21 cellular contexts compared by ENCODE assay signal in the genomic region with DNA sequence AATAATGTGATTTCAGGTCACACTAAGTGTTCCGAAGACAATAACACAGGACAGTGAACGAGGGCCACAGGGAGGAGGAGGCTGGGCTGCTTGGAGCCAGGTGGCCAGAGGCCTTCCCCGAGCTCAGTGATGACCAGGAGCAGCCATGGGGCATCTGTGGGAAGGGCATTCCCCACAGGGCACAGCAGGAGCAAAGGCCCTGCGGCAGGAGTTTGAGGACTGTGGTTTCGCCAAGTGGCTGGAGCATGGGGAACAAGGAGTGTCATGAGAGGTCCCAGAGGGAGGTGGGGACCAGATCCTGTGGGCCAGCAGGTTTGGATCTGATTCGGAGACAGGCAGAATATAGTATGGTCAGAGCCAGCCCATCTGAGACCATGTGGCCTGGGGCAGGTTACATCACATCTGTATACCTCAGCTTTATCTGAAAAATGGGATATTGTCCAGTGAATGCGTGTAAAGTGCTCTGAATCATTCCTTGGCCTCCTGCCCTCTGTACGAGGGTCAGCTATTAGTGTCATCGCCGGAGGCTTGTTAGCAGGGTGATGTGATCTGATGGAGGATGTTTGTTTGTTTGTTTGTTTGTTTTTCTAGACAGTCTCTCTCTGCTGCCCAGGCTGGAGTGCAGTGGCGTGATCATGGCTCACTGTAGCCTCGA.
DNase-seq lines count a peak whose midpoint lies in the region; ATAC-seq and TF ChIP-seq lines count a peak whose summit lies in the region.
"Had no signal": no experiment of that assay in that cellular context is flagged by ENCODE, and none has a peak within 500 bp of the region (broad histone marks: within the 10 kb centered on the region; RNA-seq: fewer than 3 reads in every experiment).

No MANE protein-coding gene starts in this region.

- ATAC-seq in IMR-90 (ENCODE audit: low read depth) (no peak), body of pancreas (no peak)
- ATAC-seq: foreskin keratinocyte; GM12878; lower lobe of right lung; psoas muscle; stimulated activated naive B cell treated with anti-CD40 and anti-IgM and Interleukin-4, amounts not matched to agents 10 μg/mL and 1 μg/mL and 100 μg/mL, for 72 hours had no signal

- dilution Hi-C loops in IMR-90 (cut with HindIII; ENCODE audit: low sequenced_read_pairs, unreplicated experiment) = no loop called here

- no peak overlapping the region for H2AK5ac ChIP-seq in IMR-90 (ENCODE audit: low read depth, low read length)

- POLR2A ChIA-PET in IMR-90 (lab: Charles Lee; ENCODE audit: unreplicated experiment) = no interaction called here

- DNase-seq in Daoy (ENCODE audit: low read depth) = peak; percentile 36
- DNase-seq in IMR-90 = peak; percentile 53
- peak; percentile 74 for DNase-seq in amniotic epithelial cell (ENCODE audit: low read depth)
- peak; percentile 23 for DNase-seq in fibroblast of the conjunctiva (ENCODE audit: low read depth)
- DNase-seq in glutamatergic neuron = no peak
- DNase-seq in NCI-H1105 (lab: John Stamatoyannopoulos, UW) = no peak
- DNase-seq in body of pancreas = no peak
- no peak for DNase-seq in OCI-M2 (lab: John Stamatoyannopoulos, UW; ENCODE audit: unreplicated experiment)
- DNase-seq: ACHN; activated naive CD4-positive, alpha-beta T cell treated with anti-CD3 and anti-CD28 coated beads for 36 hours; CD4-positive, CD25-positive, alpha-beta regulatory T cell; foreskin keratinocyte; lower lobe of right lung; NCI-H526; SHP77 treated with DMSO at 0.1 percent for 48 hours; stimulated activated CD4-positive, alpha-beta T cell treated with anti-CD3 and anti-CD28 coated beads, Interleukin-1b, Interleukin-23, amount 100 ng/mL, for 48 hours; stimulated activated naive B cell treated with anti-CD40 and anti-IgM and Interleukin-4, amounts not matched to agents 10 μg/mL and 1 μg/mL and 100 μg/mL, for 72 hours had no signal

- intact Hi-C loops in IMR-90 (cut with micrococcal nuclease) = no loop called here
- intact Hi-C loops in body of pancreas (cut with DNase I) = no loop called here

- in situ Hi-C loops in IMR-90 (cut with MboI; ENCODE audit: low sequenced_read_pairs) = no loop called here

- TF ChIP-seq POLR2A in IMR-90 (IDR thresholded peaks at IDR 0.05; ENCODE audit: low read depth, low read length) (no peak), body of pancreas (IDR thresholded peaks at IDR 0.05) (no peak)

- no peak overlapping the region for H2BK20ac ChIP-seq in IMR-90 (ENCODE audit: low read depth, low read length)

- no peak overlapping the region for H3K4me3 Mint-ChIP-seq in glutamatergic neuron (ENCODE audit: unreplicated experiment)
- H3K4me3 Mint-ChIP-seq: activated naive CD4-positive, alpha-beta T cell treated with anti-CD3 and anti-CD28 coated beads for 36 hours; CD4-positive, CD25-positive, alpha-beta regulatory T cell; stimulated activated naive B cell treated with anti-CD40 and anti-IgM and Interleukin-4, amounts not matched to agents 10 μg/mL and 1 μg/mL and 100 μg/mL, for 72 hours had no signal

- H3K27me3 ChIP-seq in IMR-90 (ENCODE audit: control insufficient read depth, insufficient read depth, low read length) = no peaks in the 10 kb centered on the region
- H3K27me3 ChIP-seq in body of pancreas = no peaks in the 10 kb centered on the region
- H3K27me3 ChIP-seq: foreskin keratinocyte, hepatocyte had no signal

- H3K36me3 Mint-ChIP-seq in glutamatergic neuron (ENCODE audit: unreplicated experiment) = peaks cover 23% of the 10 kb centered on the region

- H3K23ac ChIP-seq in IMR-90 (ENCODE audit: low read depth, low read length) = no peak overlapping the region

- no peak overlapping the region for H3K4me2 ChIP-seq in IMR-90 (ENCODE audit: low read depth, low read length)
- H3K4me2 ChIP-seq: hepatocyte had no signal

- BruUV-seq in IMR-90 (replicated peaks; lab: Mats Ljungman, UMichigan) = no TSS peak

- H3K36me3 ChIP-seq in IMR-90 (ENCODE audit: control insufficient read depth, insufficient read depth, low read length) (peaks cover 13% of the 10 kb centered on the region), body of pancreas (replicated peaks in 1 of 2; ENCODE audit: insufficient read depth in 1 of 2, low read depth in 2 of 2) (no peaks in the 10 kb centered on the region)

- no peak for TF ChIP-seq RAD21 in IMR-90 (IDR thresholded peaks at IDR 0.05; ENCODE audit: low read length)

- no peak overlapping the region for H4K91ac ChIP-seq in IMR-90 (ENCODE audit: insufficient read depth, low read depth, low read length)

- H2AK9ac ChIP-seq in IMR-90 (replicated peaks; ENCODE audit: low read depth, low read length, poor library complexity) = no peak overlapping the region

- 81% methylated on average over 5 of the region's 12 CpGs; no CpG with 5 or more reads in 1 of the 2 experiments for WGBS in IMR-90 (ENCODE audit: extremely low coverage in 2 of 2, insufficient read length in 1 of 2), 2 experiments
- 93 to 97% methylated on average over 12 of the region's 12 CpGs for WGBS in body of pancreas, 2 donors

- no peak overlapping the region for H2BK5ac ChIP-seq in IMR-90 (ENCODE audit: low read depth, low read length, poor library complexity, severe bottlenecking)

- H3K9ac ChIP-seq in IMR-90 (ENCODE audit: low read depth, low read length) = no peak overlapping the region

- peaks cover 23% of the 10 kb centered on the region for H3K27me3 Mint-ChIP-seq in glutamatergic neuron (ENCODE audit: unreplicated experiment)
- H3K27me3 Mint-ChIP-seq: CD4-positive, CD25-positive, alpha-beta regulatory T cell; stimulated activated naive B cell treated with anti-CD40 and anti-IgM and Interleukin-4, amounts not matched to agents 10 μg/mL and 1 μg/mL and 100 μg/mL, for 72 hours had no signal

- H3K4me3 ChIP-seq in IMR-90 (ENCODE audit: insufficient read depth, low read depth, low read length) (no peak overlapping the region), body of pancreas (no peak overlapping the region)
- H3K4me3 ChIP-seq: GM12878, hepatocyte, lower lobe of right lung, psoas muscle, thoracic aorta had no signal

- no peaks in the 10 kb centered on the region for H4K20me1 ChIP-seq in IMR-90 (ENCODE audit: insufficient read depth, low read length)

- H3K9me1 ChIP-seq in IMR-90 (ENCODE audit: insufficient read depth, low read length) = 0 out of 2 replicates have a peak, but pooled peaks cover 5% of the 10 kb centered on the region

- H3K56ac ChIP-seq in IMR-90 (ENCODE audit: extremely low read depth, insufficient read depth, low read length) = no peak overlapping the region

- no peak for TF ChIP-seq CTCF in IMR-90 (conservative IDR thresholded peaks at IDR 0.05; ENCODE audit: low read depth, low read length)
- TF ChIP-seq CTCF in glutamatergic neuron (IDR thresholded peaks at IDR 0.05; ENCODE audit: partially characterized antibody, unreplicated experiment) = no peak
- TF ChIP-seq CTCF in body of pancreas (IDR thresholded peaks at IDR 0.05) = no peak

- H3K9me3 Mint-ChIP-seq in glutamatergic neuron (ENCODE audit: unreplicated experiment) = peaks cover 20% of the 10 kb centered on the region
- H3K9me3 Mint-ChIP-seq: activated naive CD4-positive, alpha-beta T cell treated with anti-CD3 and anti-CD28 coated beads for 36 hours; CD4-positive, CD25-positive, alpha-beta regulatory T cell; stimulated activated naive B cell treated with anti-CD40 and anti-IgM and Interleukin-4, amounts not matched to agents 10 μg/mL and 1 μg/mL and 100 μg/mL, for 72 hours had no signal

- H3K18ac ChIP-seq in IMR-90 (ENCODE audit: low read depth, low read length) = no peak overlapping the region

- H3K27ac Mint-ChIP-seq in glutamatergic neuron (ENCODE audit: unreplicated experiment) = no peak overlapping the region
- H3K27ac Mint-ChIP-seq: stimulated activated naive B cell treated with anti-CD40 and anti-IgM and Interleukin-4, amounts not matched to agents 10 μg/mL and 1 μg/mL and 100 μg/mL, for 72 hours had no signal

- no peak overlapping the region for H2BK120ac ChIP-seq in IMR-90 (ENCODE audit: low read depth, low read length)

- H3K14ac ChIP-seq in IMR-90 (replicated peaks; ENCODE audit: low read depth, low read length) = no peak overlapping the region

- H3K4me1 Mint-ChIP-seq in glutamatergic neuron (ENCODE audit: low read depth, unreplicated experiment) = peaks cover 18% of the 10 kb centered on the region

- no peak overlapping the region for H2BK15ac ChIP-seq in IMR-90 (ENCODE audit: low read depth, low read length)

- no peaks in the 10 kb centered on the region for H3K79me1 ChIP-seq in IMR-90 (ENCODE audit: low read depth in 1 of 2, low read length in 2 of 2)

- H3K9me3 ChIP-seq in IMR-90 (ENCODE audit: control insufficient read depth, insufficient read depth, low read length) (no peaks in the 10 kb centered on the region), body of pancreas (no peaks in the 10 kb centered on the region)
- H3K9me3 ChIP-seq: lower lobe of right lung, psoas muscle, thoracic aorta had no signal

- H2AFZ ChIP-seq in IMR-90 (replicated peaks; ENCODE audit: low read length, poor library complexity) = no peak overlapping the region
- H2AFZ ChIP-seq: hepatocyte had no signal

- CTCF ChIA-PET in IMR-90 (lab: Yijun Ruan, JAX) = interaction anchor here (0.6 kb wide), 1 partner anchor 10 kb away, joined by 4 read pairs; no protein-coding TSS in a partner anchor

- H3K4ac ChIP-seq in IMR-90 (ENCODE audit: low read depth, low read length) = no peak overlapping the region

- peaks cover 7% of the 10 kb centered on the region for H3K4me1 ChIP-seq in IMR-90 (ENCODE audit: control insufficient read depth, insufficient read depth, low read length)
- peaks cover 10% of the 10 kb centered on the region for H3K4me1 ChIP-seq in body of pancreas

- H3K27ac ChIP-seq in IMR-90 (ENCODE audit: insufficient read depth, low read length) (no peak overlapping the region), body of pancreas (no peak overlapping the region)
- H3K27ac ChIP-seq: foreskin keratinocyte, hepatocyte, lower lobe of right lung, psoas muscle, thoracic aorta had no signal

- no peak overlapping the region for H4K8ac ChIP-seq in IMR-90 (ENCODE audit: low read depth in 2 of 2, low read length in 2 of 2)

- no peak overlapping the region for H4K5ac ChIP-seq in IMR-90 (ENCODE audit: low read depth, low read length)

TF ChIP-seq in IMR-90, 13 proteins besides CTCF, POLR2A, EP300 and RAD21:
- TF ChIP-seq NFE2L2 (IDR thresholded peaks at IDR 0.05; ENCODE audit: low read depth, low read length) = no peak
- no peak for TF ChIP-seq BHLHE40 (IDR thresholded peaks at IDR 0.05; ENCODE audit: low read depth, low read length)
TF ChIP-seq in IMR-90: peak in this region for 0.

Comparison
In these comparisons a context has a peak if more than half of its experiments do, and no peak if none do; other contexts are left out.
1. DNase-seq: peak in Daoy (single experiment), IMR-90 (single experiment), amniotic epithelial cell (single experiment) and fibroblast of the conjunctiva (single experiment); none in glutamatergic neuron (single experiment), NCI-H1105 (single experiment), body of pancreas (0 of 4) and OCI-M2 (single experiment).